8 cellular contexts compared by ENCODE assay signal in the genomic region with DNA sequence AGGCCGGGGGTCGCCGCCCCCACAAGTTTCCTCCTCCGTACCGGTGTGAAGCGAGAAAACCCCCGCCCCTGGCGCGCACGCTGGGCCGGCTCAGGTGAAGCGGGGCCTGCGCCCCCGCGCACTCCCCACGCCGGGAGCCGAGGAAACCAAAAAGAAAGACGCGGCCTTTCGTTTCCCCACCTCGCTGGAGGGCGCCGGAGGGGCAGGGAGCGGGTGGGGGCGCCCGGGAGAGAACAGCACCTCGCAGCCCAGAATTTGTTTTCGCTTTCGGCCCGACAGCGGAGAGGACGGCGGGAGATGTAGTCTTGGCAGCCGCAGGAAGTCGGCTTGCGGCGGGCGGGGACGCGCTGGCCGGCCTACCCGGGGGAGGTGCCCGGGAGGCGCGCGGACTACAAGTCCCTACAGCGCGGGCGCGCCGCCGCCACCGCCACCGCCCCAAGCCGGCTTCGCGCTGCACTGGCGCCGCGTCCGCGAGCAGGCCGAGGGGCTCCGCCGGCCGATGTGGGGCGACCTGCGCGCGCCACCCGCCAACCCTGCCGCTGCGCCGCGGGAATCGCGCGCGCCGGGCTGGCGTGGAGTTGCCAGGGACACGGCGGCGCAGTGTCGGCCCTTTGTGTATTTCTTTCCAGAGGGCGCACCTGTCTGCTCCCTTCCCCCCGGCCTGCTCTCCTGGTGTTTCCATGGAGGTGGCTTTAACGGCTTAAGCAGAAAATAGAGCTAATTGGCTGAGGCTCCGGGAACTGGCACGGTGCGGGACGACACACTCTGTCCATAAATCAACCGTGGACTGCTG. TPM values are rescaled to one million over a fixed set of nuclear protein-coding genes. Genes with fewer than 3 reads are reported as not detected.
DNase-seq lines count a peak whose midpoint lies in the region; ATAC-seq and TF ChIP-seq lines count a peak whose summit lies in the region.

A gene with protein sequence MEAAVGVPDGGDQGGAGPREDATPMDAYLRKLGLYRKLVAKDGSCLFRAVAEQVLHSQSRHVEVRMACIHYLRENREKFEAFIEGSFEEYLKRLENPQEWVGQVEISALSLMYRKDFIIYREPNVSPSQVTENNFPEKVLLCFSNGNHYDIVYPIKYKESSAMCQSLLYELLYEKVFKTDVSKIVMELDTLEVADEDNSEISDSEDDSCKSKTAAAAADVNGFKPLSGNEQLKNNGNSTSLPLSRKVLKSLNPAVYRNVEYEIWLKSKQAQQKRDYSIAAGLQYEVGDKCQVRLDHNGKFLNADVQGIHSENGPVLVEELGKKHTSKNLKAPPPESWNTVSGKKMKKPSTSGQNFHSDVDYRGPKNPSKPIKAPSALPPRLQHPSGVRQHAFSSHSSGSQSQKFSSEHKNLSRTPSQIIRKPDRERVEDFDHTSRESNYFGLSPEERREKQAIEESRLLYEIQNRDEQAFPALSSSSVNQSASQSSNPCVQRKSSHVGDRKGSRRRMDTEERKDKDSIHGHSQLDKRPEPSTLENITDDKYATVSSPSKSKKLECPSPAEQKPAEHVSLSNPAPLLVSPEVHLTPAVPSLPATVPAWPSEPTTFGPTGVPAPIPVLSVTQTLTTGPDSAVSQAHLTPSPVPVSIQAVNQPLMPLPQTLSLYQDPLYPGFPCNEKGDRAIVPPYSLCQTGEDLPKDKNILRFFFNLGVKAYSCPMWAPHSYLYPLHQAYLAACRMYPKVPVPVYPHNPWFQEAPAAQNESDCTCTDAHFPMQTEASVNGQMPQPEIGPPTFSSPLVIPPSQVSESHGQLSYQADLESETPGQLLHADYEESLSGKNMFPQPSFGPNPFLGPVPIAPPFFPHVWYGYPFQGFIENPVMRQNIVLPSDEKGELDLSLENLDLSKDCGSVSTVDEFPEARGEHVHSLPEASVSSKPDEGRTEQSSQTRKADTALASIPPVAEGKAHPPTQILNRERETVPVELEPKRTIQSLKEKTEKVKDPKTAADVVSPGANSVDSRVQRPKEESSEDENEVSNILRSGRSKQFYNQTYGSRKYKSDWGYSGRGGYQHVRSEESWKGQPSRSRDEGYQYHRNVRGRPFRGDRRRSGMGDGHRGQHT (minus strand): TSS at position 292 of the 793 bp plus-strand sequence. CDS start 616 bp downstream, outside the sequence.

- ATAC-seq in GM21529 (IDR thresholded peaks at IDR 0.05; ENCODE audit: unreplicated experiment): peak; percentile 74

- H3K4me3 Mint-ChIP-seq in IgD-negative memory B cell: peak within 1 kb of the TSS; percentile 95 to 97 (median 96)

- no peaks in the 10 kb centered on the region for H3K9me3 Mint-ChIP-seq in IgD-negative memory B cell

- peak within 1 kb of the TSS; percentile 90 to 98 (median 98) for H3K27ac Mint-ChIP-seq in IgD-negative memory B cell

- no peaks in the 10 kb centered on the region for H3K27me3 Mint-ChIP-seq in IgD-negative memory B cell

- peak within 1 kb of the TSS; percentile 82 for H3K4me3 ChIP-seq in epithelial cell of proximal tubule (ENCODE audit: low read depth, low read length)

- peaks cover 4% of the 10 kb centered on the region for H3K36me3 Mint-ChIP-seq in IgD-negative memory B cell

- peak; percentile 27 for TF ChIP-seq CTCF in epithelial cell of proximal tubule (conservative IDR thresholded peaks at IDR 0.05; ENCODE audit: low read depth, low read length)

- DNase-seq in DMS153 (lab: John Stamatoyannopoulos, UW) (peak; percentile 94), OCI-M2 (lab: John Stamatoyannopoulos, UW; ENCODE audit: unreplicated experiment) (peak; percentile 8), activated T-cell treated with anti-CD3 and anti-CD28 coated beads for 48 hours (ENCODE audit: low read depth) (peak; percentile 93), epithelial cell of proximal tubule (ENCODE audit: low read depth) (no peak), mucosa of gallbladder (ENCODE audit: low spot score) (peak; percentile 96)
- DNase-seq in stimulated activated CD8-positive, alpha-beta memory T cell treated with anti-CD3 and anti-CD28 coated beads, Interleukin-4, amount 100 ng/mL, for 4 hours (ENCODE audit: low read depth in 2 of 2, low spot score in 1 of 2): peak; percentile 86 to 95

- peaks cover 18 to 32% (median 31%) of the 10 kb centered on the region in 3 donors for H3K4me1 Mint-ChIP-seq in IgD-negative memory B cell

RNA-seq across cellular contexts. Expression of the gene that starts here (rescaled TPM):
- polyA plus RNA-seq in IgD-negative memory B cell: 9.0 TPM
- total RNA-seq in epithelial cell of proximal tubule (17.2 and 20.0 TPM in 2 replicates), mucosa of gallbladder (28.5 TPM)
